ENCODE assay signal across 18 cellular contexts in the genomic region with DNA sequence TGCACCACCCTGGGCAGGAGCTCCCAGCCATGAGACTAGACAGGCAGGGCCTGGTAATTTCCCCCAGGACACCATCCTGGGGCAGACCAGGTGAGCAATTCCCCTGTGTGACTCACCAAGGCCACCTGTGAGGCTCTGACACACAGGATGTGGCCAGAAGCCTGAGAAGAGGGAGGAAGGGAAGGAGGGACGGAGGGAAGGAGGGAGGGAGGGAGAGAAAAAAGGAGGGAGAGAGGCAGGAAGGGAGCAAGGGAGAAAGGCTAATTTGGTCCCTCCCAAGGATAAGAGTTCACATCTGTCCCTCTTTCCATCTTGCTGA. TPM values are rescaled to one million over a fixed set of nuclear protein-coding genes. Genes with fewer than 3 reads are reported as not detected.
A peak's percentile ranks its signal among the peaks of the same experiment; 100 is the strongest.
DNase-seq lines count a peak whose midpoint lies in the region; ATAC-seq and TF ChIP-seq lines count a peak whose summit lies in the region.
"Had no signal": no experiment of that assay in that cellular context is flagged by ENCODE, and none has a peak within 500 bp of the region (broad histone marks: within the 10 kb centered on the region; RNA-seq: fewer than 3 reads in every experiment).

No MANE protein-coding gene starts in this region.

- 31 to 42% methylated on average over 1 of the region's 1 CpG for WGBS in esophagus squamous epithelium, 2 donors

- H3K9me3 ChIP-seq in Panc1 (ENCODE audit: control insufficient read depth, insufficient read depth, low read depth, low read length) (no peaks in the 10 kb centered on the region), esophagus squamous epithelium (no peaks in the 10 kb centered on the region)

- intact Hi-C loops in Panc1 (cut with micrococcal nuclease; ENCODE audit: unreplicated experiment) = no loop called here
- intact Hi-C loops in esophagus squamous epithelium (cut with DNase I) = no loop called here

- no TSS peak for BruUV-seq in Panc1 (replicated peaks; lab: Mats Ljungman, UMichigan)

- H3K27ac ChIP-seq in Panc1 (ENCODE audit: low read length) (no peak overlapping the region), foreskin keratinocyte (peak overlapping the region; percentile 86), esophagus squamous epithelium (no peak overlapping the region)

- POLR2A ChIA-PET in Panc1 (lab: Charles Lee) = no interaction called here

- H3K27me3 ChIP-seq in Panc1 (ENCODE audit: control insufficient read depth, insufficient read depth, low read length) (no peaks in the 10 kb centered on the region; the same call in 1 of the 2 replicates), foreskin keratinocyte (no peaks in the 10 kb centered on the region), esophagus squamous epithelium (peaks cover 0 to 49% (median 0%) of the 10 kb centered on the region in 4 donors)

- ATAC-seq in Panc1 (0 out of 2 replicates have a peak, but pooled peaks have one; percentile 47), foreskin keratinocyte (peak; percentile 76), GM19023 (IDR thresholded peaks at IDR 0.05; ENCODE audit: unreplicated experiment) (no peak), GM18861 (IDR thresholded peaks at IDR 0.05; ENCODE audit: unreplicated experiment) (no peak)
- ATAC-seq: Right ventricle myocardium inferior, WTC11 had no signal

- no peaks in the 10 kb centered on the region for H3K4me1 ChIP-seq in Panc1 (ENCODE audit: control insufficient read depth, insufficient read depth, low read length)
- peaks cover 65% of the 10 kb centered on the region for H3K4me1 ChIP-seq in foreskin keratinocyte
- H3K4me1 ChIP-seq in esophagus squamous epithelium = peaks cover 0 to 54% (median 33%) of the 10 kb centered on the region in 3 donors

- no peaks in the 10 kb centered on the region for H3K36me3 ChIP-seq in Panc1 (ENCODE audit: control insufficient read depth, insufficient read depth, low read length)
- no peaks in the 10 kb centered on the region for H3K36me3 ChIP-seq in esophagus squamous epithelium

- in situ Hi-C loops in Panc1 (cut with HindIII; ENCODE audit: low pct_unique_long_range_greater_than_20kb, low sequenced_read_pairs) = no loop called here

- no peak overlapping the region for H3K4me3 ChIP-seq in Panc1 (ENCODE audit: low read depth in 2 of 2, low read length in 2 of 2)
- H3K4me3 ChIP-seq in esophagus squamous epithelium = no peak overlapping the region

- no peak for TF ChIP-seq CTCF in Panc1 (IDR thresholded peaks at IDR 0.05)
- TF ChIP-seq CTCF in foreskin keratinocyte (conservative IDR thresholded peaks at IDR 0.05) = no peak
- TF ChIP-seq CTCF in esophagus squamous epithelium (IDR thresholded peaks at IDR 0.05) = no peak

- no peak for TF ChIP-seq POLR2A in esophagus squamous epithelium (IDR thresholded peaks at IDR 0.05)

- CTCF ChIA-PET in Panc1 (lab: Charles Lee) = interaction anchor here (0.6 kb wide), 1 partner anchor 352 kb away, joined by 5 read pairs; no protein-coding TSS in a partner anchor

- DNase-seq in stimulated activated CD4-positive, alpha-beta T cell treated with anti-CD3 and anti-CD28 coated beads, Interleukin-4, amount 100 ng/mL, for 24 hours = peak; percentile 12
- DNase-seq in stimulated activated CD4-positive, alpha-beta T cell treated with anti-CD3 and anti-CD28 coated beads, Interleukin-12 subunit alpha, Interleukin-12 subunit beta, amount 100 ng/mL, for 4 hours = no peak
- peak; percentile 10 for DNase-seq in Panc1 (ENCODE audit: low read depth, low spot score)
- peak; percentile 98 to 99 for DNase-seq in foreskin keratinocyte
- no peak for DNase-seq in HCEC 1CT
- DNase-seq in esophagus squamous epithelium (lab: John Stamatoyannopoulos, UW) = no peak
- DNase-seq: caudate nucleus; DMS79 treated with DMSO at 0.1 percent for 48 hours; effector memory CD4-positive, alpha-beta T cell; GOT3; NCI-H1105; NCI-H2171; NCI-H774 had no signal

RNA-seq across cellular contexts. Expression of a gene that starts 25.9 kb away (rescaled TPM):
- not detected for total RNA-seq in Panc1 (2021; ENCODE audit: unreplicated experiment)
- not detected for polyA plus RNA-seq in Panc1 (2012; ENCODE audit: insufficient read length)
- 48.2 and 65.5 TPM in 2 replicates for total RNA-seq in foreskin keratinocyte
- polyA plus RNA-seq in foreskin keratinocyte = 42.2 and 54.1 TPM in 2 replicates
- total RNA-seq in esophagus squamous epithelium = under 1 TPM in 3 of 4 donors, not detected in 1; 0.09 to 0.91 (median 0.73) TPM
- total RNA-seq: posterior vena cava, Right ventricle myocardium inferior had no signal

Comparison
In these comparisons a context has a peak if more than half of its experiments do, and no peak if none do; other contexts are left out.
1. DNase-seq: peak in stimulated activated CD4-positive, alpha-beta T cell treated with anti-CD3 and anti-CD28 coated beads, Interleukin-4, amount 100 ng/mL, for 24 hours (single experiment), Panc1 (single experiment) and foreskin keratinocyte (2 of 2); none in stimulated activated CD4-positive, alpha-beta T cell treated with anti-CD3 and anti-CD28 coated beads, Interleukin-12 subunit alpha, Interleukin-12 subunit beta, amount 100 ng/mL, for 4 hours (single experiment), HCEC 1CT (single experiment) and esophagus squamous epithelium (single experiment).
2. ATAC-seq: peak in Panc1 (single experiment) and foreskin keratinocyte (single experiment); none in GM19023 (single experiment) and GM18861 (single experiment).
3. RNA of a gene that starts 25.9 kb away (total RNA-seq): 48.2 to 65.5 TPM in foreskin keratinocyte; 0.09 to 0.91 TPM in esophagus squamous epithelium and not detected in Panc1 (single experiment); every median in the first group is over 10 times any median in the second.